ENCODE assay signal across 8 cellular contexts in genomic region chr16:46688101-46688656, GRCh38. TPM values are rescaled to one million over a fixed set of nuclear protein-coding genes. Genes with fewer than 3 reads are reported as not detected.
DNase-seq lines count a peak whose midpoint lies in the region; ATAC-seq, FAIRE-seq and TF ChIP-seq lines count a peak whose summit lies in the region.

No MANE protein-coding gene starts in this region.

- 3 to 5% (median 3%) methylated on average over 15 of the region's 15 CpGs for WGBS in ovary, 3 donors

- H3K36me3 ChIP-seq in DND-41 (ENCODE audit: insufficient read depth, low read length) (peaks cover 31% of the 10 kb centered on the region), OCI-LY1 (ENCODE audit: insufficient read depth, low read length) (peaks cover 26% of the 10 kb centered on the region), ovary (no peaks in the 10 kb centered on the region)

- H3K79me2 ChIP-seq in DND-41 (ENCODE audit: insufficient read depth, low read length): peaks cover 92% of the 10 kb centered on the region
- H3K79me2 ChIP-seq in OCI-LY1 (ENCODE audit: insufficient read depth, low read length): peaks cover 76% of the 10 kb centered on the region

- H3K27ac ChIP-seq in DND-41 (ENCODE audit: low read length): peak overlapping the region; percentile 68
- peak overlapping the region; percentile 22 for H3K27ac ChIP-seq in OCI-LY1 (ENCODE audit: low read depth, low read length, poor library complexity, severe bottlenecking)
- peak overlapping the region; percentile 94 for H3K27ac ChIP-seq in ovary

- TF ChIP-seq EP300 in ovary (IDR thresholded peaks at IDR 0.05): no peak

- H3K36me3 Mint-ChIP-seq in endothelial cell (ENCODE audit: low read depth, unreplicated experiment): no peaks in the 10 kb centered on the region

- H2AFZ ChIP-seq in DND-41 (ENCODE audit: low read depth, low read length) (peak overlapping the region; percentile 84), OCI-LY1 (ENCODE audit: low read length) (no peak overlapping the region)

- H3K4me1 ChIP-seq in DND-41 (ENCODE audit: insufficient read depth, low read length): peaks cover 48% of the 10 kb centered on the region
- peaks cover 50% of the 10 kb centered on the region for H3K4me1 ChIP-seq in OCI-LY1 (ENCODE audit: insufficient read depth, low read length, severe bottlenecking)
- peaks cover 6% of the 10 kb centered on the region for H3K4me1 ChIP-seq in ovary (ENCODE audit: insufficient read depth)

- H3K4me2 ChIP-seq in DND-41 (ENCODE audit: insufficient read depth, low read length) (peak overlapping the region; percentile 89), OCI-LY1 (ENCODE audit: low read length) (peak overlapping the region; percentile 93)

- H3F3A ChIP-seq in OCI-LY1 (ENCODE audit: insufficient read depth, low read length): no peaks in the 10 kb centered on the region

- H3K9me3 Mint-ChIP-seq in endothelial cell (ENCODE audit: unreplicated experiment): no peaks in the 10 kb centered on the region

- H4K20me1 ChIP-seq in DND-41 (ENCODE audit: insufficient read depth, low read length) (peaks cover 70% of the 10 kb centered on the region), OCI-LY1 (ENCODE audit: insufficient read depth, low read length) (no peaks in the 10 kb centered on the region)

- DNase-seq in DND-41: no peak
- DNase-seq in fibroblast of the aortic adventitia (ENCODE audit: low read depth): peak; percentile 27
- DNase-seq in ovary: no peak
- DNase-seq in NCI-H526 treated with DMSO at 0.1 percent for 48 hours (lab: John Stamatoyannopoulos, UW): no peak
- DNase-seq in DMS153 treated with DMSO at 0.1 percent for 48 hours (lab: John Stamatoyannopoulos, UW; ENCODE audit: unreplicated experiment): no peak
- no peak for DNase-seq in endothelial cell (ENCODE audit: low spot score)
- DNase-seq in H54 (ENCODE audit: insufficient read length, low spot score): no peak

- H3K4me1 Mint-ChIP-seq in endothelial cell (ENCODE audit: unreplicated experiment): peaks cover 33% of the 10 kb centered on the region

- FAIRE-seq in H54 (lab: Jason Lieb, UNC): no peak

- TF ChIP-seq POLR2A in ovary (IDR thresholded peaks at IDR 0.05) (no peak), H54 (IDR thresholded peaks at IDR 0.05; ENCODE audit: low read depth, low read length) (no peak)

- no peaks in the 10 kb centered on the region for H3K9me3 ChIP-seq in DND-41 (ENCODE audit: insufficient read depth, low read length, severe bottlenecking)
- no peaks in the 10 kb centered on the region for H3K9me3 ChIP-seq in OCI-LY1 (ENCODE audit: low read length)
- H3K9me3 ChIP-seq in ovary: no peaks in the 10 kb centered on the region

- H3K27me3 Mint-ChIP-seq in endothelial cell (ENCODE audit: unreplicated experiment): peaks cover 13% of the 10 kb centered on the region

- ATAC-seq in DND-41 (ENCODE audit: insufficient read depth, low read depth): no peak

- TF ChIP-seq CTCF in DND-41 (IDR thresholded peaks at IDR 0.05; ENCODE audit: borderline replicate concordance, extremely low read depth, low read length, poor library complexity, severe bottlenecking) (no peak), OCI-LY1 (IDR thresholded peaks at IDR 0.05; ENCODE audit: low read length) (peak; percentile 44; the same call in 1 of the 2 replicates), fibroblast of the aortic adventitia (IDR thresholded peaks at IDR 0.05; ENCODE audit: insufficient read depth, low read length) (no peak), ovary (IDR thresholded peaks at IDR 0.05) (no peak), endothelial cell (IDR thresholded peaks at IDR 0.05; ENCODE audit: unreplicated experiment) (no peak)

- H3K4me3 Mint-ChIP-seq in endothelial cell (ENCODE audit: unreplicated experiment): no peak overlapping the region

- H3K4me3 ChIP-seq in DND-41 (ENCODE audit: low read depth in 1 of 2, low read length in 2 of 2) (peak overlapping the region; percentile 60 to 98), OCI-LY1 (ENCODE audit: low read depth, low read length, poor library complexity, severe bottlenecking) (peak overlapping the region; percentile 74), fibroblast of the aortic adventitia (ENCODE audit: low read depth, low read length) (peak overlapping the region; percentile 99), ovary (peak overlapping the region; percentile 60)

- no peak overlapping the region for H3K27ac Mint-ChIP-seq in endothelial cell (ENCODE audit: unreplicated experiment)

- H3K9ac ChIP-seq in DND-41 (ENCODE audit: low read depth, low read length) (peak overlapping the region; percentile 93), OCI-LY1 (ENCODE audit: low read length) (peak overlapping the region; percentile 77)

- intact Hi-C loops in ovary (cut with DNase I): loop anchor here in 2 of 4 donors (5.0 to 10.0 kb wide), 2 partner anchors 237 to 284 kb away; partner anchors contain the start of gene DNAJA2 (in 1 of the 2)

- no peaks in the 10 kb centered on the region for H3K9me2 ChIP-seq in OCI-LY1 (ENCODE audit: low read depth, low read length)

- H3K27me3 ChIP-seq in DND-41 (ENCODE audit: insufficient read depth, low read length, poor library complexity) (no peaks in the 10 kb centered on the region), OCI-LY1 (ENCODE audit: insufficient read depth, low read length) (no peaks in the 10 kb centered on the region), ovary (no peaks in the 10 kb centered on the region)

RNA-seq across cellular contexts. Expression of gene VPS35, which starts 0.8 kb away (rescaled TPM):
- 154 and 347 TPM in 2 replicates for total RNA-seq in fibroblast of the aortic adventitia (ENCODE audit: low replicate concordance)
- 10 to 100 TPM; 29.2 to 92.0 (median 75.7) TPM for total RNA-seq in ovary
- polyA plus RNA-seq in ovary: 10 to 100 TPM; 27.6 to 67.5 TPM
- total RNA-seq in endothelial cell (ENCODE audit: unreplicated experiment): 78.4 TPM

RNA-seq across cellular contexts. Expression of gene ORC6, which starts 1.3 kb away (rescaled TPM):
- total RNA-seq in fibroblast of the aortic adventitia (ENCODE audit: low replicate concordance) (3.5 and 17.2 TPM in 2 replicates), ovary (1 to 10 TPM in 4 of 7 donors, under 1 TPM in 3; 0.50 to 2.2 (median 1.6) TPM), endothelial cell (ENCODE audit: unreplicated experiment) (22.4 TPM)
- polyA plus RNA-seq in ovary: 1 to 10 TPM; 1.5 to 2.2 TPM

RNA-seq across cellular contexts. Expression of gene MYLK3, which starts 60.0 kb away (rescaled TPM):
- total RNA-seq in fibroblast of the aortic adventitia (ENCODE audit: low replicate concordance) (under 0.01 TPM in 1 of 2 replicates, not detected in the other), ovary (1 to 10 TPM in 2 of 7 donors, under 1 TPM in 5; 0.24 to 2.0 (median 0.79) TPM), endothelial cell (ENCODE audit: unreplicated experiment) (0.95 TPM)
- under 1 TPM; 0.25 to 0.60 TPM for polyA plus RNA-seq in ovary

Comparison
In these comparisons a context has a peak if more than half of its experiments do, and no peak if none do; other contexts are left out.
1. H3K27ac ChIP-seq: peak in every context shown above with its lines; median percentile 94 in ovary; 68 in DND-41; 22 in OCI-LY1.